In genomic region chr11:78822931-78823423, GRCh38 we compare ENCODE assay signal across 26 cellular contexts.
DNase-seq lines count a peak whose midpoint lies in the region; ATAC-seq, FAIRE-seq and TF ChIP-seq lines count a peak whose summit lies in the region.
"Had no signal": no experiment of that assay in that cellular context is flagged by ENCODE, and none has a peak within 500 bp of the region (broad histone marks: within the 10 kb centered on the region; RNA-seq: fewer than 3 reads in every experiment).

No MANE protein-coding gene starts in this region.

- H3K4me3 ChIP-seq in GM23338 (no peak overlapping the region), K562 (no peak overlapping the region), right cardiac atrium (ENCODE audit: low read length) (no peak overlapping the region)
- H3K4me3 ChIP-seq: breast epithelium, Peyer's patch, prostate gland had no signal

- no TSS peak for BruUV-seq in K562 (replicated peaks; lab: Mats Ljungman, UMichigan)

- no peaks in the 10 kb centered on the region for H3K27me3 ChIP-seq in GM23338 (ENCODE audit: insufficient read depth)
- H3K27me3 ChIP-seq in K562 (ENCODE audit: control insufficient read depth in 2 of 2, insufficient read depth in 2 of 2, low read length in 2 of 2), result peaks cover 6 to 15% of the 10 kb centered on the region in 2 experiments; a peak in 4 of 5 replicates
- H3K27me3 ChIP-seq in right cardiac atrium (ENCODE audit: control insufficient read depth, insufficient read depth), result no peaks in the 10 kb centered on the region
- H3K27me3 ChIP-seq: breast epithelium, Peyer's patch had no signal

- no peaks in the 10 kb centered on the region for H3K9me3 ChIP-seq in K562 (replicated peaks; ENCODE audit: control insufficient read depth, insufficient read depth, low read depth, low read length)
- no peaks in the 10 kb centered on the region for H3K9me3 ChIP-seq in right cardiac atrium (ENCODE audit: control insufficient read depth, low read length)
- H3K9me3 ChIP-seq: breast epithelium, neutrophil, Peyer's patch, prostate gland had no signal

- H3F3A ChIP-seq in GM23338 (replicated peaks; ENCODE audit: low read depth), result no peaks in the 10 kb centered on the region

- in situ Hi-C loops in K562 (cut with MboI), result no loop called here

- H3K79me2 ChIP-seq in GM23338 (replicated peaks; ENCODE audit: insufficient read depth), result no peaks in the 10 kb centered on the region
- no peaks in the 10 kb centered on the region for H3K79me2 ChIP-seq in K562 (ENCODE audit: control insufficient read depth, insufficient read depth, low read length)

- under 1% methylated on average over 22 of the region's 23 CpGs for WGBS in K562 (ENCODE audit: insufficient coverage, low coverage, missing lambda C conversion rate)
- WGBS in right cardiac atrium, result 80% methylated on average over 23 of the region's 23 CpGs

- FAIRE-seq in K562 (lab: Jason Lieb, UNC), result no peak
- FAIRE-seq: colon, GM18507, H54 had no signal

- no peaks in the 10 kb centered on the region for H4K20me1 ChIP-seq in GM23338 (replicated peaks; ENCODE audit: insufficient read depth)
- H4K20me1 ChIP-seq in K562 (replicated peaks; ENCODE audit: control insufficient read depth, insufficient read depth, low read length), result 0 out of 2 replicates have a peak, but pooled peaks cover 3% of the 10 kb centered on the region

- DNase-seq in GM23338 (ENCODE audit: low spot score), result no peak
- DNase-seq in K562 (ENCODE audit: extremely low read depth in 1 of 4, low spot score in 3 of 4), result peak in 3 of 4 experiments; percentile 8 to 17 (median 13)
- peak; percentile 44 to 70 (median 69) for DNase-seq in right cardiac atrium
- no peak for DNase-seq in stimulated activated effector memory CD8-positive, alpha-beta T cell treated with anti-CD3 and anti-CD28 coated beads, Interleukin-12 subunit alpha, Interleukin-12 subunit beta, amount 100 ng/mL, for 72 hours (ENCODE audit: low spot score in 2 of 2)
- DNase-seq in activated CD4-positive, alpha-beta memory T cell treated with anti-CD3 and anti-CD28 coated beads for 36 hours, result no peak
- DNase-seq in activated T-cell treated with anti-CD3 and anti-CD28 coated beads, Interleukin-2, amount 50 U/mL, for 1 hour, result no peak
- DNase-seq: activated CD4-positive, alpha-beta T cell treated with anti-CD3 and anti-CD28 coated beads for 4 hours; activated effector memory CD4-positive, alpha-beta T cell treated with Interleukin-2 at 50 U/mL for 16 hours; CD4-positive, alpha-beta memory T cell; EL; immature natural killer cell; Kasumi-1; left colon; NCI-H1417 treated with DMSO at 0.1 percent for 48 hours; Peyer's patch; stimulated activated naive B cell treated with anti-CD40 and anti-IgM and Interleukin-4, amounts not matched to agents 10 μg/mL and 1 μg/mL and 100 μg/mL, for 72 hours had no signal

- no peak for TF ChIP-seq RAD21 in K562 (CRISPR knock-in tag; conservative IDR thresholded peaks at IDR 0.05 in 1 of 2, IDR thresholded peaks at IDR 0.05 in 1 of 2)

- H3K27ac ChIP-seq in GM23338 (ENCODE audit: low read depth) (no peak overlapping the region), K562 (ENCODE audit: extremely low read depth, low read depth, low read length) (no peak overlapping the region), right cardiac atrium (ENCODE audit: low read length) (no peak overlapping the region)
- H3K27ac ChIP-seq: breast epithelium, neutrophil, Peyer's patch, prostate gland, VCaP had no signal

- peak; percentile 64 for ATAC-seq in GM23338
- ATAC-seq in K562, result peak; percentile 70
- ATAC-seq in right cardiac atrium, result peak; percentile 71 to 81
- peak; percentile 41 for ATAC-seq in stimulated activated effector memory CD8-positive, alpha-beta T cell treated with anti-CD3 and anti-CD28 coated beads, Interleukin-12 subunit alpha, Interleukin-12 subunit beta, amount 100 ng/mL, for 72 hours
- no peak for ATAC-seq in GM21526 (IDR thresholded peaks at IDR 0.05; ENCODE audit: low FRiP score, unreplicated experiment)
- ATAC-seq: left colon; stimulated activated naive B cell treated with anti-CD40 and anti-IgM and Interleukin-4, amounts not matched to agents 10 μg/mL and 1 μg/mL and 100 μg/mL, for 72 hours had no signal

- POLR2A ChIA-PET in K562 (lab: Yijun Ruan, JAX), result interaction anchor here (0.7 kb wide), 1 partner anchor 54 kb away, joined by 5 read pairs; no protein-coding TSS in a partner anchor
- POLR2A ChIA-PET in activated CD4-positive, alpha-beta memory T cell treated with anti-CD3 and anti-CD28 coated beads for 36 hours (lab: Charles Lee), result no interaction called here

- peak overlapping the region in 1 of 2 experiments; percentile 26; a peak in 1 of 4 replicates for H3K9ac ChIP-seq in K562 (ENCODE audit: insufficient read depth in 1 of 2, low read depth in 2 of 2, low read length in 2 of 2)

- H2AFZ ChIP-seq in GM23338 (peak overlapping the region; percentile 67; the same call in 1 of the 2 replicates), K562 (ENCODE audit: low read depth, low read length) (no peak overlapping the region)

- peaks cover 3% of the 10 kb centered on the region for H3K27me3 Mint-ChIP-seq in GM23338 (ENCODE audit: insufficient read depth, low read depth, poor library complexity)
- H3K27me3 Mint-ChIP-seq in activated CD4-positive, alpha-beta memory T cell treated with anti-CD3 and anti-CD28 coated beads for 36 hours, result no peaks in the 10 kb centered on the region
- H3K27me3 Mint-ChIP-seq: activated naive CD8-positive, alpha-beta T cell; B cell had no signal

- H3K4me2 ChIP-seq in GM23338, result no peak overlapping the region
- H3K4me2 ChIP-seq in K562 (ENCODE audit: insufficient read depth, low read length), result no peak overlapping the region

- no peak overlapping the region for H3K27ac Mint-ChIP-seq in GM23338
- no peak overlapping the region for H3K27ac Mint-ChIP-seq in stimulated activated effector memory CD8-positive, alpha-beta T cell treated with anti-CD3 and anti-CD28 coated beads, Interleukin-12 subunit alpha, Interleukin-12 subunit beta, amount 100 ng/mL, for 72 hours
- H3K27ac Mint-ChIP-seq in activated CD4-positive, alpha-beta memory T cell treated with anti-CD3 and anti-CD28 coated beads for 36 hours, result no peak overlapping the region
- H3K27ac Mint-ChIP-seq: activated naive CD8-positive, alpha-beta T cell; B cell; CD4-positive, alpha-beta memory T cell; immature natural killer cell; stimulated activated naive B cell treated with anti-CD40 and anti-IgM and Interleukin-4, amounts not matched to agents 10 μg/mL and 1 μg/mL and 100 μg/mL, for 72 hours had no signal

- H3K4me1 ChIP-seq in GM23338 (ENCODE audit: insufficient read depth) (peaks cover 5% of the 10 kb centered on the region; the same call in 1 of the 2 replicates), K562 (replicated peaks in 1 of 2; ENCODE audit: control insufficient read depth in 2 of 2, insufficient read depth in 2 of 2, low read length in 2 of 2) (peaks cover 0 to 6% of the 10 kb centered on the region in 2 experiments; a peak in 2 of 5 replicates), right cardiac atrium (ENCODE audit: control insufficient read depth, insufficient read depth, low read length) (peaks cover 2% of the 10 kb centered on the region)
- H3K4me1 ChIP-seq: breast epithelium, Peyer's patch, prostate gland had no signal

- no peaks in the 10 kb centered on the region for H3K9me1 ChIP-seq in K562 (ENCODE audit: control insufficient read depth, insufficient read depth, low read length)

- intact Hi-C loops in K562 (cut with micrococcal nuclease), result no loop called here
- intact Hi-C loops in right cardiac atrium (cut with DNase I), result no loop called here
- intact Hi-C loops in activated CD4-positive, alpha-beta memory T cell treated with anti-CD3 and anti-CD28 coated beads for 36 hours (cut with micrococcal nuclease), result no loop called here

- CTCF ChIA-PET in K562 (lab: Yijun Ruan, JAX; ENCODE audit: low intra/inter-chr PET ratio), result no interaction called here
- CTCF ChIA-PET in activated CD4-positive, alpha-beta memory T cell treated with anti-CD3 and anti-CD28 coated beads for 36 hours (lab: Charles Lee), result no interaction called here

- peaks cover 6% of the 10 kb centered on the region for H3K4me1 Mint-ChIP-seq in GM23338
- H3K4me1 Mint-ChIP-seq in stimulated activated effector memory CD8-positive, alpha-beta T cell treated with anti-CD3 and anti-CD28 coated beads, Interleukin-12 subunit alpha, Interleukin-12 subunit beta, amount 100 ng/mL, for 72 hours, result no peaks in the 10 kb centered on the region
- H3K4me1 Mint-ChIP-seq in activated CD4-positive, alpha-beta memory T cell treated with anti-CD3 and anti-CD28 coated beads for 36 hours (ENCODE audit: low read depth), result no peaks in the 10 kb centered on the region
- H3K4me1 Mint-ChIP-seq: B cell; CD4-positive, alpha-beta memory T cell; immature natural killer cell; stimulated activated naive B cell treated with anti-CD40 and anti-IgM and Interleukin-4, amounts not matched to agents 10 μg/mL and 1 μg/mL and 100 μg/mL, for 72 hours had no signal

- H3K9me3 Mint-ChIP-seq in GM23338, result no peaks in the 10 kb centered on the region
- no peaks in the 10 kb centered on the region for H3K9me3 Mint-ChIP-seq in stimulated activated effector memory CD8-positive, alpha-beta T cell treated with anti-CD3 and anti-CD28 coated beads, Interleukin-12 subunit alpha, Interleukin-12 subunit beta, amount 100 ng/mL, for 72 hours
- H3K9me3 Mint-ChIP-seq in activated CD4-positive, alpha-beta memory T cell treated with anti-CD3 and anti-CD28 coated beads for 36 hours, result no peaks in the 10 kb centered on the region
- H3K9me3 Mint-ChIP-seq: CD4-positive, alpha-beta memory T cell; immature natural killer cell; stimulated activated naive B cell treated with anti-CD40 and anti-IgM and Interleukin-4, amounts not matched to agents 10 μg/mL and 1 μg/mL and 100 μg/mL, for 72 hours had no signal

- no peak for TF ChIP-seq POLR2A in K562 (conservative IDR thresholded peaks at IDR 0.05)

- TF ChIP-seq CTCF in GM23338 (conservative IDR thresholded peaks at IDR 0.05; ENCODE audit: low read depth in 2 of 2) (no peak), K562 (IDR thresholded peaks at IDR 0.05 in 2 of 3, conservative IDR thresholded peaks at IDR 0.05 in 1 of 3; ENCODE audit: insufficient read depth in 2 of 3, low read depth in 1 of 3, low read length in 3 of 3) (no peak)

- H3K9me2 ChIP-seq in GM23338 (ENCODE audit: insufficient read depth), result no peaks in the 10 kb centered on the region

- no peaks in the 10 kb centered on the region for H3K36me3 ChIP-seq in GM23338 (ENCODE audit: insufficient read depth)
- no peaks in the 10 kb centered on the region for H3K36me3 ChIP-seq in K562 (ENCODE audit: control insufficient read depth, insufficient read depth, low read length)
- H3K36me3 ChIP-seq: breast epithelium, neutrophil, Peyer's patch, prostate gland had no signal

- TF ChIP-seq EP300 in K562 (IDR thresholded peaks at IDR 0.05; ENCODE audit: low read length), result no peak

- H3K4me3 Mint-ChIP-seq in GM23338, result no peak overlapping the region
- H3K4me3 Mint-ChIP-seq in stimulated activated effector memory CD8-positive, alpha-beta T cell treated with anti-CD3 and anti-CD28 coated beads, Interleukin-12 subunit alpha, Interleukin-12 subunit beta, amount 100 ng/mL, for 72 hours, result no peak overlapping the region
- no peak overlapping the region for H3K4me3 Mint-ChIP-seq in activated CD4-positive, alpha-beta memory T cell treated with anti-CD3 and anti-CD28 coated beads for 36 hours
- H3K4me3 Mint-ChIP-seq: activated naive CD8-positive, alpha-beta T cell; B cell; CD4-positive, alpha-beta memory T cell; immature natural killer cell; stimulated activated naive B cell treated with anti-CD40 and anti-IgM and Interleukin-4, amounts not matched to agents 10 μg/mL and 1 μg/mL and 100 μg/mL, for 72 hours had no signal

- no peaks in the 10 kb centered on the region for H3K36me3 Mint-ChIP-seq in GM23338 (ENCODE audit: low read depth)
- no peaks in the 10 kb centered on the region for H3K36me3 Mint-ChIP-seq in stimulated activated effector memory CD8-positive, alpha-beta T cell treated with anti-CD3 and anti-CD28 coated beads, Interleukin-12 subunit alpha, Interleukin-12 subunit beta, amount 100 ng/mL, for 72 hours
- H3K36me3 Mint-ChIP-seq in activated CD4-positive, alpha-beta memory T cell treated with anti-CD3 and anti-CD28 coated beads for 36 hours, result no peaks in the 10 kb centered on the region
- H3K36me3 Mint-ChIP-seq: activated naive CD8-positive, alpha-beta T cell; CD4-positive, alpha-beta memory T cell; immature natural killer cell; stimulated activated naive B cell treated with anti-CD40 and anti-IgM and Interleukin-4, amounts not matched to agents 10 μg/mL and 1 μg/mL and 100 μg/mL, for 72 hours had no signal

Comparison
In these comparisons a context has a peak if more than half of its experiments do, and no peak if none do; other contexts are left out.
1. DNase-seq: peak in K562 (3 of 4) and right cardiac atrium (3 of 3); none in GM23338 (single experiment), stimulated activated effector memory CD8-positive, alpha-beta T cell treated with anti-CD3 and anti-CD28 coated beads, Interleukin-12 subunit alpha, Interleukin-12 subunit beta, amount 100 ng/mL, for 72 hours (0 of 2), activated CD4-positive, alpha-beta memory T cell treated with anti-CD3 and anti-CD28 coated beads for 36 hours (single experiment) and activated T-cell treated with anti-CD3 and anti-CD28 coated beads, Interleukin-2, amount 50 U/mL, for 1 hour (single experiment).